In genomic region chr5:173568703-173569102, GRCh38 we compare ENCODE assay signal across 28 cellular contexts.
"Had no signal": no experiment of that assay in that cellular context is flagged by ENCODE, and none has a peak within 500 bp of the region (broad histone marks: within the 10 kb centered on the region; RNA-seq: fewer than 3 reads in every experiment).

No MANE protein-coding gene starts in this region.

- DNase-seq: activated B cell treated with CpG ODN at 0.5 μM for 24 hours; activated CD4-positive, alpha-beta T cell treated with anti-CD3 and anti-CD28 coated beads for 48 hours; activated CD4-positive, alpha-beta T cell treated with anti-CD3 and anti-CD28 coated beads, Interleukin-2, amount 50 U/mL, for 1 hour; activated CD4-positive, alpha-beta T cell treated with anti-CD3 and anti-CD28 coated beads, Interleukin-2, amount 50 U/mL, for 48 hours; activated CD8-positive, alpha-beta memory T cell treated with anti-CD3 and anti-CD28 coated beads for 24 hours; activated CD8-positive, alpha-beta T cell treated with anti-CD3 and anti-CD28 coated beads for 36 hours; activated effector memory CD4-positive, alpha-beta T cell treated with anti-CD3 and anti-CD28 coated beads, Interleukin-2, amount 50 U/mL, for 16 hours; activated naive CD4-positive, alpha-beta T cell treated with anti-CD3 and anti-CD28 coated beads for 36 hours; activated naive CD8-positive, alpha-beta T cell treated with anti-CD3 and anti-CD28 coated beads for 36 hours; activated naive CD8-positive, alpha-beta T cell treated with anti-CD3 and anti-CD28 coated beads, Interleukin-2, amount 50 U/mL, for 24 hours; activated T-cell treated with anti-CD3 and anti-CD28 coated beads, Interleukin-2, amount 50 U/mL, for 48 hours; adrenal gland; amygdala; body of pancreas; central memory CD4-positive, alpha-beta T cell; cerebellar nuclear complex; colonic mucosa; dorsolateral prefrontal cortex; effector memory CD4-positive, alpha-beta T cell; erythroblast; foreskin keratinocyte; gastrocnemius medialis; glutamatergic neuron; heart left ventricle; T-helper 2 cell had no signal

- H3K36me3 ChIP-seq: adrenal gland, cardiac muscle cell, colonic mucosa, esophagus muscularis mucosa, gastrocnemius medialis, heart left ventricle had no signal

- H3K9me3 ChIP-seq: adrenal gland, colonic mucosa, gastrocnemius medialis had no signal

- H3K4me1 ChIP-seq: adrenal gland, colonic mucosa, foreskin keratinocyte had no signal

- H3K4me3 ChIP-seq: adrenal gland, body of pancreas, cardiac muscle cell, colonic mucosa, dorsolateral prefrontal cortex, esophagus muscularis mucosa, gastrocnemius medialis, heart left ventricle had no signal

- ATAC-seq: activated CD4-positive, CD25-positive, alpha-beta regulatory T cell treated with anti-CD3 and anti-CD28 coated beads, Interleukin-2, amount 50 U/mL, for 24 hours; activated CD8-positive, alpha-beta T cell treated with anti-CD3 and anti-CD28 coated beads for 36 hours; activated naive CD8-positive, alpha-beta T cell treated with anti-CD3 and anti-CD28 coated beads, Interleukin-2, amount 50 U/mL, for 24 hours; body of pancreas; foreskin keratinocyte; gastrocnemius medialis; heart left ventricle had no signal

- H3K27ac ChIP-seq: adrenal gland, body of pancreas, cardiac muscle cell, colonic mucosa, esophagus muscularis mucosa, foreskin keratinocyte, gastrocnemius medialis, heart left ventricle had no signal

- H3K27me3 ChIP-seq: body of pancreas, cardiac muscle cell, colonic mucosa, esophagus muscularis mucosa, foreskin keratinocyte, gastrocnemius medialis had no signal
